Comparison of ENCODE assay signal across 20 cellular contexts in genomic region chr18:69785466-69785865, GRCh38.
DNase-seq lines count a peak whose midpoint lies in the region; TF ChIP-seq lines count a peak whose summit lies in the region.
"Had no signal": no experiment of that assay in that cellular context is flagged by ENCODE, and none has a peak within 500 bp of the region (broad histone marks: within the 10 kb centered on the region; RNA-seq: fewer than 3 reads in every experiment).

No MANE protein-coding gene starts in this region.

- no peaks in the 10 kb centered on the region for H3K4me1 Mint-ChIP-seq in progenitor cell of endocrine pancreas (ENCODE audit: low read depth)
- H3K4me1 Mint-ChIP-seq: CD8-positive, alpha-beta memory T cell had no signal

- H3K27me3 Mint-ChIP-seq in progenitor cell of endocrine pancreas, result no peaks in the 10 kb centered on the region
- H3K27me3 Mint-ChIP-seq: CD8-positive, alpha-beta memory T cell had no signal

- H3K4me3 ChIP-seq in choroid plexus epithelial cell (ENCODE audit: low read depth, low read length) (no peak overlapping the region), mammary epithelial cell (replicated peaks in 1 of 3; ENCODE audit: insufficient read depth in 1 of 3, low read depth in 2 of 3, low read length in 3 of 3) (no peak overlapping the region)
- H3K4me3 ChIP-seq: K562, SJCRH30 had no signal

- no peak for TF ChIP-seq CTCF in choroid plexus epithelial cell (conservative IDR thresholded peaks at IDR 0.05; ENCODE audit: low read depth, low read length)
- no peak for TF ChIP-seq CTCF in progenitor cell of endocrine pancreas (IDR thresholded peaks at IDR 0.05; ENCODE audit: unreplicated experiment)
- TF ChIP-seq CTCF in mammary epithelial cell (conservative IDR thresholded peaks at IDR 0.05 in 1 of 2, IDR thresholded peaks at IDR 0.05 in 1 of 2; ENCODE audit: extremely low read depth in 1 of 2, insufficient read depth in 1 of 2, low read depth in 1 of 2, low read length in 2 of 2), result no peak

- no peak overlapping the region for H3K27ac ChIP-seq in mammary epithelial cell (ENCODE audit: insufficient read depth, low read depth, low read length)
- H3K27ac ChIP-seq: SJCRH30 had no signal

- H4K20me1 ChIP-seq in mammary epithelial cell (ENCODE audit: insufficient read depth, low read length), result no peaks in the 10 kb centered on the region

- H2AFZ ChIP-seq in mammary epithelial cell (ENCODE audit: low read depth, low read length), result no peak overlapping the region

- no peak overlapping the region for H3K4me2 ChIP-seq in mammary epithelial cell (ENCODE audit: insufficient read depth, low read depth, low read length)

- no TSS peak for BruUV-seq in mammary epithelial cell (replicated peaks; lab: Mats Ljungman, UMichigan)

- H3K36me3 ChIP-seq in mammary epithelial cell (ENCODE audit: insufficient read depth, low read length), result no peaks in the 10 kb centered on the region
- H3K36me3 ChIP-seq: SJCRH30 had no signal

- no peak overlapping the region for H3K9ac ChIP-seq in mammary epithelial cell (ENCODE audit: insufficient read depth, low read length)

- H3K27me3 ChIP-seq in mammary epithelial cell (ENCODE audit: insufficient read depth, low read length), result no peaks in the 10 kb centered on the region
- H3K27me3 ChIP-seq: SJCRH30 had no signal

- CTCF ChIA-PET in mammary epithelial cell (lab: Charles Lee; ENCODE audit: low non-redundant PET), result no interaction called here

- intact Hi-C loops in mammary epithelial cell (cut with micrococcal nuclease), result no loop called here

- DNase-seq in EH (ENCODE audit: low read depth) (peak; percentile 1), amniotic epithelial cell (ENCODE audit: low read depth) (peak; percentile 40), choroid plexus epithelial cell (ENCODE audit: low read depth) (peak; percentile 48), progenitor cell of endocrine pancreas (ENCODE audit: low spot score, unreplicated experiment) (no peak), mammary epithelial cell (no peak), retina (no peak), glomerular visceral epithelial cell (ENCODE audit: extremely low spot score) (no peak)
- DNase-seq: AML-193; C1 segment of cervical spinal cord; CD8-positive, alpha-beta memory T cell; GDM1; H7; NCI-H1092; NCI-H1436; NCI-H187 treated with DMSO at 0.1 percent for 48 hours; NCI-H2107; NCI-H510A treated with DMSO at 0.1 percent for 48 hours; NCI-H774; SJCRH30 had no signal

- in situ Hi-C loops in mammary epithelial cell (cut with MboI; ENCODE audit: low sequenced_read_pairs in 2 of 2), result no loop called here

- no peak overlapping the region for H3K4me3 Mint-ChIP-seq in progenitor cell of endocrine pancreas (ENCODE audit: low read depth)
- H3K4me3 Mint-ChIP-seq: CD8-positive, alpha-beta memory T cell had no signal

- dilution Hi-C loops in mammary epithelial cell (cut with HindIII; ENCODE audit: low sequenced_read_pairs), result no loop called here

- no peak overlapping the region for H3K27ac Mint-ChIP-seq in progenitor cell of endocrine pancreas
- H3K27ac Mint-ChIP-seq: CD8-positive, alpha-beta memory T cell had no signal

- no peaks in the 10 kb centered on the region for H3K79me2 ChIP-seq in mammary epithelial cell (ENCODE audit: insufficient read depth, low read length)

- H3K9me3 Mint-ChIP-seq in progenitor cell of endocrine pancreas (ENCODE audit: low read depth), result no peaks in the 10 kb centered on the region
- H3K9me3 Mint-ChIP-seq: CD8-positive, alpha-beta memory T cell had no signal

- 69% methylated on average over 3 of the region's 3 CpGs for WGBS in mammary epithelial cell (ENCODE audit: low coverage, missing lambda C conversion rate)

- peaks cover 26% of the 10 kb centered on the region for H3K4me1 ChIP-seq in mammary epithelial cell (ENCODE audit: insufficient read depth, low read length)
- H3K4me1 ChIP-seq: SJCRH30 had no signal

- no peaks in the 10 kb centered on the region for H3K9me3 ChIP-seq in mammary epithelial cell (replicated peaks; ENCODE audit: insufficient read depth, low read length)
- H3K9me3 ChIP-seq: SJCRH30 had no signal

- H3K36me3 Mint-ChIP-seq in progenitor cell of endocrine pancreas (ENCODE audit: insufficient read depth), result no peaks in the 10 kb centered on the region

Comparison
In these comparisons a context has a peak if more than half of its experiments do, and no peak if none do; other contexts are left out.
1. DNase-seq: peak in EH (single experiment), amniotic epithelial cell (single experiment) and choroid plexus epithelial cell (single experiment); none in progenitor cell of endocrine pancreas (single experiment), mammary epithelial cell (single experiment), retina (single experiment) and glomerular visceral epithelial cell (single experiment).